ENCODE assay signal across 7 cellular contexts in the genomic region with DNA sequence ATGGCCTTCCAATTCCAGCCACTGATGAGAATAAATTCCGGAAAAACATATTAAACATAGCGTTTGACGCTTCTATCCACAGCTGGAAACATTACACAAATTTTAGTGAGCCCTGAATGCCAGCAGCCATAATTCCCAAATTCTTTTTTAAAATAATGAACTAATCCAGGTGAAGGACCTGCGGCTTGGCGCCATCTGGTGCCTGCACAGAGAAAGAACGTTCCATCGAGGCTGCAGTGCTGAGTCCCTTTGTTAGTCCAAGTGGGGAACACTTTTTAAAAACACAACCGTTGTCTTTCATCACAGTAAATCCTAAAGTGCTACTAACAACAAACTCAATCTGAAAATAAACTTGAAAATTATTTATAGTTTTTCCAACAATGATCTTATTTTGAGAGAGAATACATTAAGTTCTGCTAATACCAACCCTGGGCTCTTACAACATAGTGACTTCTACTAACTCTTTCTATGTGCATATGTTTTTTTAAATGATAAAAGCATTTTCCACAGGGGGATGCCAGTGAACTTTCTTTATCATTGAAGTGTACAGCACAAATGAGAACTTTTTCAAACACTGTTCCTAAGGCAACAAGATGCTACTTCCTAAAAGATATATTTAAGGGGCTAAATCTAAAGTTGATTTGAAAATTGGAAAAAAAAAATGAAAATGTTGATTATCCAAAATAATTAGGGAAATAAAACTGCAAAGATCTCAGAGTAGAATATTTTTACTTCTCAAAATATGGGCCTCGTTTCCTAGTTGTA.
DNase-seq lines count a peak whose midpoint lies in the region; ATAC-seq and TF ChIP-seq lines count a peak whose summit lies in the region.

No MANE protein-coding gene starts in this region.

- H2AK5ac ChIP-seq in trophoblast cell (ENCODE audit: low read length) = no peak overlapping the region

- no peak overlapping the region for H3K18ac ChIP-seq in trophoblast cell (ENCODE audit: low read length)

- H3K9me3 ChIP-seq in DOHH2 (ENCODE audit: control insufficient read depth, insufficient read depth, low read length) = no peaks in the 10 kb centered on the region
- H3K9me3 ChIP-seq in trophoblast cell (ENCODE audit: insufficient read depth, low read depth, low read length) = peaks cover 5% of the 10 kb centered on the region

- H3F3A ChIP-seq in DOHH2 (ENCODE audit: control insufficient read depth, insufficient read depth) = no peaks in the 10 kb centered on the region

- no peaks in the 10 kb centered on the region for H4K20me1 ChIP-seq in DOHH2 (ENCODE audit: control insufficient read depth, insufficient read depth, low read depth, low read length)

- H3K27ac ChIP-seq in DOHH2 (ENCODE audit: low read depth, low read length) (no peak overlapping the region), trophoblast cell (ENCODE audit: low read depth, low read length) (no peak overlapping the region)

- no peak overlapping the region for H3K23ac ChIP-seq in trophoblast cell (ENCODE audit: low read length)

- H3K4me3 ChIP-seq in DOHH2 (ENCODE audit: low read length) (no peak overlapping the region), fibroblast of pulmonary artery (replicated peaks; ENCODE audit: low read depth, low read length) (no peak overlapping the region), trophoblast cell (ENCODE audit: low read depth, low read length) (no peak overlapping the region)

- H2AFZ ChIP-seq in trophoblast cell (ENCODE audit: insufficient read depth, low read length, poor library complexity) = no peak overlapping the region

- no peak overlapping the region for H2BK120ac ChIP-seq in trophoblast cell (ENCODE audit: insufficient read depth, low read length, poor library complexity)

- H3K36me3 ChIP-seq in DOHH2 (ENCODE audit: control insufficient read depth, low read length) (no peaks in the 10 kb centered on the region), trophoblast cell (ENCODE audit: control insufficient read depth in 1 of 2, insufficient read depth in 2 of 2, low read length in 2 of 2) (no peaks in the 10 kb centered on the region)

- no peak overlapping the region for H2BK12ac ChIP-seq in trophoblast cell (ENCODE audit: low read length)

- H2BK5ac ChIP-seq in trophoblast cell (ENCODE audit: low read depth, low read length, poor library complexity) = no peak overlapping the region

- no peak overlapping the region for H3K4ac ChIP-seq in trophoblast cell (ENCODE audit: low read depth, low read length)

- H3K4me1 ChIP-seq in DOHH2 (ENCODE audit: control insufficient read depth, low read length) = no peaks in the 10 kb centered on the region
- peaks cover 0 to 9% of the 10 kb centered on the region in 2 experiments for H3K4me1 ChIP-seq in trophoblast cell (ENCODE audit: control insufficient read depth in 1 of 2, insufficient read depth in 2 of 2, low read length in 2 of 2)

- H3K14ac ChIP-seq in trophoblast cell (ENCODE audit: low read length) = no peak overlapping the region

- H3K79me2 ChIP-seq in DOHH2 (ENCODE audit: control insufficient read depth, low read length) (no peaks in the 10 kb centered on the region), trophoblast cell (ENCODE audit: control insufficient read depth, insufficient read depth, low read length, poor library complexity) (no peaks in the 10 kb centered on the region)

- TF ChIP-seq CTCF in DOHH2 (IDR thresholded peaks at IDR 0.05; ENCODE audit: low read depth, low read length, poor library complexity, severe bottlenecking) (peak; percentile 91), fibroblast of pulmonary artery (IDR thresholded peaks at IDR 0.05; ENCODE audit: low read length, missing control alignments) (peak; percentile 51)

- no peak overlapping the region for H4K8ac ChIP-seq in trophoblast cell (ENCODE audit: low read depth, low read length)

- peak; percentile 57 for DNase-seq in RPMI8226
- DNase-seq in fibroblast of pulmonary artery (ENCODE audit: low read depth) = peak; percentile 21
- DNase-seq in trophoblast cell = peak; percentile 23 to 57

- no CpG with 5 or more reads among the region's 9 CpGs for WGBS in trophoblast cell (ENCODE audit: extremely low coverage, insufficient coverage, insufficient read length)

- no peaks in the 10 kb centered on the region for H3K27me3 ChIP-seq in DOHH2 (ENCODE audit: control insufficient read depth, low read length)
- no peaks in the 10 kb centered on the region for H3K27me3 ChIP-seq in trophoblast cell (ENCODE audit: insufficient read depth, low read length)

- H3K79me1 ChIP-seq in trophoblast cell (ENCODE audit: low read length) = no peaks in the 10 kb centered on the region

- no peaks in the 10 kb centered on the region for H3K9me2 ChIP-seq in DOHH2 (replicated peaks; ENCODE audit: control insufficient read depth, low read length)

- no peak overlapping the region for H4K12ac ChIP-seq in trophoblast cell (ENCODE audit: low read depth, low read length)

- no peak overlapping the region for H4K91ac ChIP-seq in trophoblast cell (ENCODE audit: low read depth, low read length)

- H3K4me2 ChIP-seq in DOHH2 (ENCODE audit: low read length) (no peak overlapping the region), trophoblast cell (ENCODE audit: low read length) (no peak overlapping the region)

- peak; percentile 55 for ATAC-seq in HG03159 (IDR thresholded peaks at IDR 0.05; ENCODE audit: unreplicated experiment)
- no peak for ATAC-seq in HG03378 (IDR thresholded peaks at IDR 0.05; ENCODE audit: unreplicated experiment)
- ATAC-seq in HG03139 (IDR thresholded peaks at IDR 0.05; ENCODE audit: unreplicated experiment) = no peak

- no peak overlapping the region for H3K9ac ChIP-seq in trophoblast cell (ENCODE audit: low read length)
